In the genomic region with DNA sequence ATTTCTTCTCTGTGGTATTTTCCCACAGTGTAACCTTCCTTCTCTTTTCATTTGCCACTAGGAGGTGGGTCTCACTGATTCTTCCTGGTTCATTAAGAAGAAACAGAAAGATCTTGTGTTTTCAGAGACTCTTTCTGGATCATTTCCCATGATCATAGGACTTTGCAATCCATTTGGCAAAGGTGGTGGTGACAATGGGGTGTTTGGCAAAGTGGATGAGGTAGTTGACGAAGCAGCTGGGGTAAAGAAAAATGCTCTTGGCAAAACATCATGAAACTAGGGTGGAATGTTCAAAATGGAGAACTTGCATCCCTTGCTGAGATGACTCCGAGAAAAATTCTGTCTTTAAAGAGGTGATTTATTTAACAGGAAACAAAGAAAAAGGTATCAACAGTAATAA, we compare ENCODE assay signal across 11 cellular contexts. TPM values are rescaled to one million over a fixed set of nuclear protein-coding genes. Genes with fewer than 3 reads are reported as not detected.
DNase-seq lines count a peak whose midpoint lies in the region; ATAC-seq and TF ChIP-seq lines count a peak whose summit lies in the region.
"Had no signal": no experiment of that assay in that cellular context is flagged by ENCODE, and none has a peak within 500 bp of the region (broad histone marks: within the 10 kb centered on the region; RNA-seq: fewer than 3 reads in every experiment).

No MANE protein-coding gene starts in this region.

- H3K27ac Mint-ChIP-seq in activated CD4-positive, alpha-beta memory T cell treated with anti-CD3 and anti-CD28 coated beads for 36 hours = no peak overlapping the region

- H3K9me3 Mint-ChIP-seq in activated CD4-positive, alpha-beta memory T cell treated with anti-CD3 and anti-CD28 coated beads for 36 hours = no peaks in the 10 kb centered on the region

- TF ChIP-seq POLR2A in uterus (IDR thresholded peaks at IDR 0.05) = no peak

- H3K9ac ChIP-seq in muscle layer of colon (ENCODE audit: low read length) = no peak overlapping the region

- intact Hi-C loops in Right ventricle myocardium inferior (cut with DNase I) = no loop called here
- intact Hi-C loops in left cardiac atrium (cut with DNase I) = no loop called here
- intact Hi-C loops in uterus (cut with DNase I; ENCODE audit: low total_unique reads) = loop anchor here (5.0 kb wide), 1 partner anchor 52 kb away; the partner anchor contains the start of gene TRAF3IP2
- intact Hi-C loops in activated CD4-positive, alpha-beta memory T cell treated with anti-CD3 and anti-CD28 coated beads for 36 hours (cut with micrococcal nuclease) = no loop called here

- peaks cover 13% of the 10 kb centered on the region for H3K36me3 Mint-ChIP-seq in activated CD4-positive, alpha-beta memory T cell treated with anti-CD3 and anti-CD28 coated beads for 36 hours

- H3K27ac ChIP-seq in muscle layer of colon (ENCODE audit: low read depth, low read length) (peak overlapping the region; percentile 3), uterus (peak overlapping the region; percentile 78 to 93)

- H3K4me1 Mint-ChIP-seq in activated CD4-positive, alpha-beta memory T cell treated with anti-CD3 and anti-CD28 coated beads for 36 hours (ENCODE audit: low read depth) = peaks cover 3% of the 10 kb centered on the region

- ATAC-seq in Right ventricle myocardium inferior (peak; percentile 1), left cardiac atrium (no peak), GM21381 (IDR thresholded peaks at IDR 0.05; ENCODE audit: unreplicated experiment) (no peak), GM19351 (IDR thresholded peaks at IDR 0.05; ENCODE audit: unreplicated experiment) (no peak)

- CTCF ChIA-PET in activated CD4-positive, alpha-beta memory T cell treated with anti-CD3 and anti-CD28 coated beads for 36 hours (lab: Charles Lee) = no interaction called here

- no peak overlapping the region for H3K4me3 Mint-ChIP-seq in activated CD4-positive, alpha-beta memory T cell treated with anti-CD3 and anti-CD28 coated beads for 36 hours

- peaks cover 47% of the 10 kb centered on the region for H3K4me1 ChIP-seq in muscle layer of colon (ENCODE audit: insufficient read depth, low read length)
- H3K4me1 ChIP-seq in uterus = peaks cover 23 to 28% of the 10 kb centered on the region in 2 donors

- H3K4me3 ChIP-seq in cardiac fibroblast (replicated peaks in 1 of 2; ENCODE audit: low read depth in 2 of 2, low read length in 2 of 2) = no peak overlapping the region
- no peak overlapping the region for H3K4me3 ChIP-seq in muscle layer of colon (ENCODE audit: low read depth in 1 of 2, low read length in 2 of 2)
- H3K4me3 ChIP-seq in uterus = no peak overlapping the region

- DNase-seq in Right ventricle myocardium inferior (ENCODE audit: missing footprints) (no peak), left cardiac atrium (no peak), cardiac fibroblast (ENCODE audit: low read depth in 2 of 2) (peak; percentile 76), uterus (peak in 1 of 2 donors; percentile 57)
- DNase-seq in activated CD4-positive, alpha-beta memory T cell treated with anti-CD3 and anti-CD28 coated beads for 36 hours = no peak
- DNase-seq: BE2C, nucleus accumbens, SHP77 had no signal

- TF ChIP-seq CTCF in cardiac fibroblast (IDR thresholded peaks at IDR 0.05; ENCODE audit: low read depth, low read length) (no peak), uterus (IDR thresholded peaks at IDR 0.05) (no peak)

- no peaks in the 10 kb centered on the region for H3K27me3 Mint-ChIP-seq in activated CD4-positive, alpha-beta memory T cell treated with anti-CD3 and anti-CD28 coated beads for 36 hours

- H3K27me3 ChIP-seq in muscle layer of colon (ENCODE audit: control insufficient read depth in 1 of 2, insufficient read depth in 2 of 2, low read length in 2 of 2) = no peaks in the 10 kb centered on the region
- H3K27me3 ChIP-seq in uterus = no peaks in the 10 kb centered on the region
- H3K27me3 ChIP-seq: BE2C had no signal

- H3K36me3 ChIP-seq in muscle layer of colon (ENCODE audit: insufficient read depth, low read length) (no peaks in the 10 kb centered on the region), uterus (no peaks in the 10 kb centered on the region)
- H3K36me3 ChIP-seq: BE2C had no signal

- POLR2A ChIA-PET in activated CD4-positive, alpha-beta memory T cell treated with anti-CD3 and anti-CD28 coated beads for 36 hours (lab: Charles Lee) = no interaction called here

- H3K9me3 ChIP-seq in muscle layer of colon (ENCODE audit: low read length) (no peaks in the 10 kb centered on the region), uterus (no peaks in the 10 kb centered on the region)
- H3K9me3 ChIP-seq: BE2C had no signal

RNA-seq across cellular contexts. Expression of gene TRAF3IP2, which starts 50.6 kb away (rescaled TPM):
- total RNA-seq in Right ventricle myocardium inferior (11.0 TPM), left cardiac atrium (10 to 100 TPM; 11.2 to 13.2 TPM), uterus (10 to 100 TPM; 17.2 to 64.4 (median 25.4) TPM)
- total RNA-seq in activated CD4-positive, alpha-beta memory T cell treated with anti-CD3 and anti-CD28 coated beads for 36 hours = 10 to 100 TPM; 42.0 to 43.2 TPM

Comparison
In these comparisons a context has a peak if more than half of its experiments do, and no peak if none do; other contexts are left out.
1. DNase-seq: peak in cardiac fibroblast (2 of 2); none in Right ventricle myocardium inferior (single experiment), left cardiac atrium (single experiment) and activated CD4-positive, alpha-beta memory T cell treated with anti-CD3 and anti-CD28 coated beads for 36 hours (single experiment).